Comparison of ENCODE assay signal across 22 cellular contexts in genomic region chr11:126384053-126384335, GRCh38. TPM values are rescaled to one million over a fixed set of nuclear protein-coding genes. Genes with fewer than 3 reads are reported as not detected.
DNase-seq lines count a peak whose midpoint lies in the region; ATAC-seq, FAIRE-seq and TF ChIP-seq lines count a peak whose summit lies in the region.
"Had no signal": no experiment of that assay in that cellular context is flagged by ENCODE, and none has a peak within 500 bp of the region (broad histone marks: within the 10 kb centered on the region; RNA-seq: fewer than 3 reads in every experiment).

No MANE protein-coding gene starts in this region.

- H3K9me3 ChIP-seq in breast epithelium = no peaks in the 10 kb centered on the region
- H3K9me3 ChIP-seq in H1 (ENCODE audit: insufficient read depth in 2 of 2, low read depth in 1 of 2, low read length in 1 of 2) = no peaks in the 10 kb centered on the region
- no peaks in the 10 kb centered on the region for H3K9me3 ChIP-seq in neuronal stem cell (replicated peaks in 1 of 2; ENCODE audit: control insufficient read depth in 2 of 2, insufficient read depth in 1 of 2, low read depth in 1 of 2, low read length in 2 of 2)
- H3K9me3 ChIP-seq: BE2C had no signal

- peaks cover 27% of the 10 kb centered on the region for H3K4me1 Mint-ChIP-seq in MCF 10A (ENCODE audit: insufficient read depth, unreplicated experiment)

- H3K36me3 Mint-ChIP-seq in MCF 10A (ENCODE audit: insufficient read depth, unreplicated experiment) = no peaks in the 10 kb centered on the region

- no TSS peak for BruUV-seq in MCF 10A (replicated peaks; lab: Mats Ljungman, UMichigan)

- H4K20me1 ChIP-seq in H1 (replicated peaks in 1 of 2; ENCODE audit: control insufficient read depth in 1 of 2, insufficient read depth in 2 of 2, low read length in 2 of 2) = peaks cover 0 to 6% of the 10 kb centered on the region in 2 experiments

- H3K4me3 ChIP-seq in breast epithelium (no peak overlapping the region), H1 (ENCODE audit: extremely low read depth in 1 of 4, insufficient read depth in 2 of 4, low read depth in 3 of 4, low read length in 4 of 4) (no peak overlapping the region), neuronal stem cell (ENCODE audit: low read length in 2 of 2) (no peak overlapping the region)
- H3K4me3 ChIP-seq: GM12878, GM23248, K562 had no signal

- H2AFZ ChIP-seq in H1 (ENCODE audit: low read length) = no peak overlapping the region
- no peak overlapping the region for H2AFZ ChIP-seq in neuronal stem cell (ENCODE audit: low read length)
- H2AFZ ChIP-seq: GM23248 had no signal

- H4K91ac ChIP-seq in H1 (replicated peaks; ENCODE audit: insufficient read length, low read length) (no peak overlapping the region), neuronal stem cell (ENCODE audit: low read depth, low read length, poor library complexity) (no peak overlapping the region)

- peaks cover 12 to 24% of the 10 kb centered on the region in 2 donors for H3K4me1 ChIP-seq in breast epithelium
- H3K4me1 ChIP-seq in H1 (replicated peaks in 1 of 4; ENCODE audit: control insufficient read depth in 3 of 4, insufficient read depth in 4 of 4, low read length in 3 of 4) = peaks cover 0 to 8% (median 3%) of the 10 kb centered on the region in 4 experiments; a peak in 5 of 7 replicates
- H3K4me1 ChIP-seq in neuronal stem cell (ENCODE audit: control insufficient read depth in 2 of 2, insufficient read depth in 1 of 2, low read depth in 1 of 2, low read length in 2 of 2) = peaks cover 0 to 13% of the 10 kb centered on the region in 2 donors

- no peaks in the 10 kb centered on the region for H3K27me3 ChIP-seq in breast epithelium
- H3K27me3 ChIP-seq in H1 (replicated peaks in 1 of 4; ENCODE audit: control insufficient read depth in 3 of 4, extremely low read depth in 1 of 4, insufficient read depth in 3 of 4, low read length in 3 of 4) = no peaks in the 10 kb centered on the region
- no peaks in the 10 kb centered on the region for H3K27me3 ChIP-seq in neuronal stem cell (ENCODE audit: control insufficient read depth in 3 of 3, insufficient read depth in 3 of 3, low read depth in 1 of 3, low read length in 3 of 3)
- H3K27me3 ChIP-seq: BE2C had no signal

- H3K36me3 ChIP-seq in breast epithelium = no peaks in the 10 kb centered on the region
- H3K36me3 ChIP-seq in H1 (ENCODE audit: control insufficient read depth in 2 of 4, insufficient read depth in 4 of 4, low read length in 3 of 4) = no peaks in the 10 kb centered on the region
- no peaks in the 10 kb centered on the region for H3K36me3 ChIP-seq in neuronal stem cell (replicated peaks in 1 of 2; ENCODE audit: control insufficient read depth in 2 of 2, insufficient read depth in 2 of 2, low read length in 2 of 2)
- H3K36me3 ChIP-seq: BE2C had no signal

- no peaks in the 10 kb centered on the region for H3K23me2 ChIP-seq in H1 (ENCODE audit: low read depth, low read length)

- intact Hi-C loops in breast epithelium (cut with DNase I; ENCODE audit: low total_unique reads) = no loop called here
- intact Hi-C loops in MCF 10A (cut with micrococcal nuclease) = no loop called here

- H3K27ac ChIP-seq in breast epithelium (peak overlapping the region; percentile 80 to 85), H1 (ENCODE audit: low read depth, low read length) (no peak overlapping the region), neuronal stem cell (replicated peaks; ENCODE audit: low read length) (no peak overlapping the region)
- H3K27ac ChIP-seq: 22Rv1, GM23248 had no signal

- no peak overlapping the region for H3K14ac ChIP-seq in H1 (ENCODE audit: insufficient read length)
- H3K14ac ChIP-seq in neuronal stem cell (ENCODE audit: low read length) = no peak overlapping the region

- TF ChIP-seq POLR2A in breast epithelium (IDR thresholded peaks at IDR 0.05) = no peak
- TF ChIP-seq POLR2A in H1 (IDR thresholded peaks at IDR 0.05; ENCODE audit: control extremely low read depth in 1 of 2, low read depth in 2 of 2, low read length in 2 of 2) = no peak

- H3K9ac ChIP-seq in H1 (replicated peaks in 1 of 4; ENCODE audit: extremely low read depth in 1 of 4, low read depth in 3 of 4, low read length in 3 of 4) (no peak overlapping the region), neuronal stem cell (ENCODE audit: low read depth, low read length, poor library complexity) (no peak overlapping the region)
- H3K9ac ChIP-seq: GM23248 had no signal

- 93% methylated on average over 6 of the region's 6 CpGs; no CpG with 5 or more reads in 1 of the 2 experiments for WGBS in H1 (ENCODE audit: extremely low coverage in 1 of 2, insufficient coverage in 1 of 2, insufficient read length in 1 of 2, insufficient replicate concordance in 2 of 2, low coverage in 1 of 2, low lambda C conversion rate in 2 of 2, missing lambda C conversion rate in 1 of 2), 2 experiments
- WGBS in neuronal stem cell (ENCODE audit: extremely low coverage in 2 of 2, insufficient read length in 2 of 2, insufficient replicate concordance in 1 of 2), 2 donors = no CpG with 5 or more reads among the region's 6 CpGs

- peak overlapping the region; percentile 18; the same call in 1 of the 2 replicates for H4K8ac ChIP-seq in H1 (ENCODE audit: extremely low read depth, insufficient read depth, low read length)
- H4K8ac ChIP-seq in neuronal stem cell (ENCODE audit: low read depth, low read length) = no peak overlapping the region

- no peaks in the 10 kb centered on the region for H3K9me3 Mint-ChIP-seq in MCF 10A (ENCODE audit: unreplicated experiment)

- CTCF ChIA-PET in MCF 10A (lab: Yijun Ruan, JAX) (interaction anchor here (0.6 kb wide), 1 partner anchor 16 kb away, joined by 3 read pairs; no protein-coding TSS in a partner anchor), H1 (lab: Charles Lee; ENCODE audit: partially characterized antibody) (interaction anchor here (0.5 to 1.4 kb wide), 5 partner anchors 8 to 491 kb away, joined by 3 to 7 read pairs (median 4); partner anchors contain the start of gene ST3GAL4)

- H3K27me3 Mint-ChIP-seq in MCF 10A (ENCODE audit: insufficient read depth, unreplicated experiment) = no peaks in the 10 kb centered on the region

- H3K27ac Mint-ChIP-seq in MCF 10A (ENCODE audit: low read depth, unreplicated experiment) = no peak overlapping the region

- H3K4ac ChIP-seq in H1 (replicated peaks; ENCODE audit: insufficient read length, low read depth, low read length) (no peak overlapping the region), neuronal stem cell (ENCODE audit: low read length) (no peak overlapping the region)

- no peak overlapping the region for H2AK5ac ChIP-seq in H1 (ENCODE audit: low read depth, low read length)
- peak overlapping the region; percentile 79 for H2AK5ac ChIP-seq in neuronal stem cell (ENCODE audit: low read depth, low read length)

- H3K18ac ChIP-seq in H1 (ENCODE audit: extremely low read depth, low read length) = no peak overlapping the region
- peak overlapping the region; percentile 48 for H3K18ac ChIP-seq in neuronal stem cell (ENCODE audit: low read length)

- H4K5ac ChIP-seq in H1 (ENCODE audit: insufficient read length, low read depth, low read length) = no peak overlapping the region

- H3K56ac ChIP-seq in H1 (replicated peaks; ENCODE audit: insufficient read length, low read depth, low read length) = no peak overlapping the region

- TF ChIP-seq CTCF in breast epithelium (IDR thresholded peaks at IDR 0.05) (no peak), MCF 10A (IDR thresholded peaks at IDR 0.05; ENCODE audit: unreplicated experiment) (no peak), H1 (IDR thresholded peaks at IDR 0.05; ENCODE audit: control extremely low read depth in 1 of 3, insufficient read depth in 1 of 3, low read depth in 1 of 3, low read length in 3 of 3) (no peak)

- no peak overlapping the region for H2BK120ac ChIP-seq in H1 (replicated peaks; ENCODE audit: low read depth, low read length)
- no peak overlapping the region for H2BK120ac ChIP-seq in neuronal stem cell (ENCODE audit: low read depth, low read length)

- 0 out of 2 replicates have a peak, but pooled peaks cover 3% of the 10 kb centered on the region for H3K79me1 ChIP-seq in H1 (ENCODE audit: low read depth, low read length)
- peaks cover 9% of the 10 kb centered on the region for H3K79me1 ChIP-seq in neuronal stem cell (ENCODE audit: low read depth, low read length)

- no peak for ATAC-seq in GM19455 (IDR thresholded peaks at IDR 0.05; ENCODE audit: unreplicated experiment)
- ATAC-seq: Right ventricle myocardium inferior, SK-N-SH treated with all-trans-retinoic acid at 6 μM for 48 hours had no signal

- H3K23ac ChIP-seq in H1 (ENCODE audit: insufficient read length) (no peak overlapping the region), neuronal stem cell (ENCODE audit: low read depth, low read length, poor library complexity) (no peak overlapping the region)

- DNase-seq in breast epithelium (ENCODE audit: low spot score in 2 of 2) (peak in 1 of 2 donors; percentile 43), MCF 10A (ENCODE audit: unreplicated experiment) (no peak), H1 (ENCODE audit: low read depth in 1 of 2, low spot score in 2 of 2) (no peak), neuronal stem cell (ENCODE audit: low spot score) (no peak), middle frontal gyrus (ENCODE audit: extremely low spot score, low spot score) (no peak), T1000 (lab: John Stamatoyannopoulos, UW) (no peak), activated gamma-delta T cell (lab: John Stamatoyannopoulos, UW) (no peak)
- DNase-seq: BE2C, DND-41, GM23248, MV-4-11, NCI-H1417, NCI-H1930, NCI-H82 had no signal

- H3K4me2 ChIP-seq in H1 (ENCODE audit: insufficient read depth in 1 of 2, low read depth in 2 of 2, low read length in 2 of 2) (no peak overlapping the region), neuronal stem cell (ENCODE audit: insufficient read depth, low read length, poor library complexity, severe bottlenecking) (no peak overlapping the region)

- no peak overlapping the region for H2BK20ac ChIP-seq in H1 (ENCODE audit: low read length)

- POLR2A ChIA-PET in MCF 10A (lab: Yijun Ruan, JAX) (no interaction called here), H1 (lab: Charles Lee; ENCODE audit: partially characterized antibody) (interaction anchor here (1.5 kb wide), 1 partner anchor 28 kb away, joined by 5 read pairs; the partner anchor contains the start of gene ST3GAL4)

- no peak for FAIRE-seq in H1 (lab: Jason Lieb, UNC)
- FAIRE-seq: G401.6, GM12878, GM18507, K562 had no signal

- no peak overlapping the region for H3K4me3 Mint-ChIP-seq in MCF 10A (ENCODE audit: unreplicated experiment)

- no peak for TF ChIP-seq EP300 in H1 (IDR thresholded peaks at IDR 0.05; ENCODE audit: borderline replicate concordance in 1 of 2, low read depth in 2 of 2, low read length in 2 of 2)

- H2BK12ac ChIP-seq in H1 (ENCODE audit: low read depth, low read length) (no peak overlapping the region), neuronal stem cell (ENCODE audit: low read length) (no peak overlapping the region)

- H2BK5ac ChIP-seq in H1 (ENCODE audit: low read depth, low read length) (no peak overlapping the region), neuronal stem cell (ENCODE audit: low read length) (peak overlapping the region; percentile 75)

- TF ChIP-seq RAD21 in H1 (IDR thresholded peaks at IDR 0.05 in 1 of 2, conservative IDR thresholded peaks at IDR 0.05 in 1 of 2; ENCODE audit: low read depth in 2 of 2, low read length in 2 of 2) = no peak

- H2BK15ac ChIP-seq in H1 (ENCODE audit: low read length) (no peak overlapping the region), neuronal stem cell (ENCODE audit: low read length) (peak overlapping the region; percentile 6)

- H3K79me2 ChIP-seq in H1 (ENCODE audit: control insufficient read depth in 1 of 2, insufficient read depth in 2 of 2, low read length in 2 of 2) = no peaks in the 10 kb centered on the region

RNA-seq across cellular contexts. Expression of gene ST3GAL4, which starts 28.5 kb away (rescaled TPM):
- total RNA-seq in breast epithelium (10 to 100 TPM; 17.6 to 36.2 (median 32.8) TPM), MCF 10A (2022) (12.3 and 15.3 TPM in 2 replicates)
- total RNA-seq in H1 (2021; fragmentation: NEBNext Ultra II Directional; extraction: Animal tissue kit (Norgen Biotek cat#: 25700)) = 15.6 and 16.0 TPM in 2 replicates
- polyA plus RNA-seq in H1 (2011; rRNA removed) = 20.0 and 21.0 TPM in 2 replicates
- 18.8 TPM for polyA plus RNA-seq in H1 (2011; cell fraction: cytosol; rRNA removed)
- polyA plus RNA-seq in H1 (2011; cell fraction: nucleus; rRNA removed) = 27.9 TPM
- polyA plus RNA-seq in H1 (2012, experiment 1 of 2) = 12.9 to 18.6 TPM (median 15.3 TPM) in 4 replicates
- 18.2 TPM for polyA plus RNA-seq in H1 (2012, experiment 2 of 2)
- polyA plus RNA-seq in H1 (2013, experiment 1 of 2) = 12.5 TPM
- polyA plus RNA-seq in H1 (2013, experiment 2 of 2) = 12.9 TPM
- 15.7 and 16.0 TPM in 2 replicates for polyA minus RNA-seq in H1 (2011; rRNA and poly(A)+ RNA removed)
- 5.8 TPM for polyA minus RNA-seq in H1 (2011; cell fraction: cytosol; rRNA and poly(A)+ RNA removed)
- polyA minus RNA-seq in H1 (2011; cell fraction: nucleus; rRNA and poly(A)+ RNA removed) = 14.6 TPM
- 12.7 TPM for polyA plus RNA-seq in neuronal stem cell (2013, experiment 1 of 2)
- 11.2 TPM for polyA plus RNA-seq in neuronal stem cell (2013, experiment 2 of 2)

Comparison
In these comparisons a context has a peak if more than half of its experiments do, and no peak if none do; other contexts are left out.
1. H3K27ac ChIP-seq: peak in breast epithelium (2 of 2); none in H1 (single experiment) and neuronal stem cell (single experiment).